ENCODE assay signal across 8 cellular contexts in the genomic region with DNA sequence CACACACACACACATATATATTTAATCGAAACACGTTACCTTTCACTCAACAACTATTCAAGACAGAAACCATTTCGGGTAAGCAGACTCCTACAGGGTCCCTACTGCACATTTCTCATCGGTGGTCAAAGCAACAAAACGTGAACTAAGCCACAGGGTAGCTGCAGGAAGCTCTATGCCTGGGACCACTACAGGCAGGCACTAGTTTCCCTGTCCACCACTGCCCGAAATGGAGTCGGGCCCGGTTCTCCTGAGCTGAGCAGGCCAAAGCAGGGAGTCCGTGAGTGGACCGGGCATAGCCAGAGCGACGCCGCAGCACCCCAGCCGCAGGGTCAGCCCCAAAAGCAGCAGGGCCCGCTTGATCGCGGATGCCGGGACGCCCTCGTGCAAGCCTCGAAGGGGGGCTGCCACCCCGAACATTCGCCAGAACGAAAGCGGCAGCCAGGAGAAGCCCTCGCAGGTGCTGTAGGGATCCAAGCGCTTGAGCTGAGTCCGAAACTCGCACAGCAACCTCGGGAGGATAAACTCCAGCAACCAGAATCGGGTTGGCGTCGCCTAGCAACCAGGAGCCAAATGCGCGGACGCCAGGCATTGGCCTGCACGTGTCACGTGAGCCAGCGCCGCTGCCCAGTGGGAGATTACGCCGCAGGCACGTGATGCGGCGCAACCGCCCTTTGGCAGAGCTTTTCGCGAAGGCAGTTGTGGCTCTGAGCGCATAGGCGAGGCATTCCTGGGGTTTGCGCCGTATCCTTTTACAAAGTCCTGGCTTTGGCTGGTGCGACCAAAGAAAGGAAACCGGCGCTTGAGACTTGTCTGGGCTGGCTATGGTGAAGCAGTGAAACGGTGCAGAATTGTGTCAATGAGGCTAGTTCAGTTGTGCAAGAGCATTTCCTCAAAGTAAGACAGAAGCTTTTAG. TPM values are rescaled to one million over a fixed set of nuclear protein-coding genes. Genes with fewer than 3 reads are reported as not detected.
A peak's percentile ranks its signal among the peaks of the same experiment; 100 is the strongest.
DNase-seq lines count a peak whose midpoint lies in the region; ATAC-seq, FAIRE-seq and TF ChIP-seq lines count a peak whose summit lies in the region.

No MANE protein-coding gene starts in this region.

- WGBS in small intestine, 3 donors = 0 to 3% (median 2%) methylated on average over 56 of the region's 56 CpGs

- FAIRE-seq in small intestine (lab: Jason Lieb, UNC) = no peak

- DNase-seq in NCI-H2171 (lab: John Stamatoyannopoulos, UW) (peak; percentile 98), inferior parietal cortex (ENCODE audit: extremely low spot score) (peak; percentile 97), small intestine (peak; percentile 98)
- DNase-seq in activated CD4-positive, CD25-positive, alpha-beta regulatory T cell treated with anti-CD3 and anti-CD28 coated beads, Interleukin-2, amount 50 U/mL, for 16 hours (ENCODE audit: low read depth, low spot score) = peak; percentile 84
- DNase-seq in central memory CD4-positive, alpha-beta T cell = peak; percentile 91

- H3K36me3 ChIP-seq in small intestine (ENCODE audit: control insufficient read depth in 2 of 2, insufficient read depth in 2 of 2, low read length in 2 of 2) = no peaks in the 10 kb centered on the region

- no peaks in the 10 kb centered on the region for H3K4me1 ChIP-seq in small intestine (ENCODE audit: control insufficient read depth in 2 of 2, insufficient read depth in 1 of 2, low read depth in 1 of 2, low read length in 1 of 2)

- no peaks in the 10 kb centered on the region for H3K27me3 ChIP-seq in small intestine (ENCODE audit: control insufficient read depth in 2 of 2, insufficient read depth in 2 of 2, low read length in 2 of 2)

- H3K27ac ChIP-seq in 22Rv1 (peak overlapping the region; percentile 86), small intestine (ENCODE audit: low read depth in 1 of 2, low read length in 1 of 2) (peak overlapping the region; percentile 76 to 77)

- TF ChIP-seq CTCF in 22Rv1 (IDR thresholded peaks at IDR 0.05) = no peak

- ATAC-seq in GM18508 (IDR thresholded peaks at IDR 0.05; ENCODE audit: insufficient read depth, unreplicated experiment) = peak; percentile 70
- peak; percentile 88 for ATAC-seq in HG03045 (IDR thresholded peaks at IDR 0.05; ENCODE audit: unreplicated experiment)

- peak overlapping the region; percentile 43 to 62 for H3K4me3 ChIP-seq in small intestine (ENCODE audit: low read depth in 1 of 2, low read length in 2 of 2)

- H3K9me3 ChIP-seq in small intestine (ENCODE audit: control insufficient read depth, low read depth) = no peaks in the 10 kb centered on the region

RNA-seq across cellular contexts. Expression of gene DDI2, which starts 13.9 kb away (rescaled TPM):
- polyA plus RNA-seq in small intestine = 10 to 100 TPM in 1 of 3 donors, 1 to 10 TPM in 2; 4.3 to 10.5 (median 8.9) TPM

RNA-seq across cellular contexts. Expression of gene AGMAT, which starts 18.5 kb away (rescaled TPM):
- 10 to 100 TPM; 18.9 to 32.2 (median 22.1) TPM for polyA plus RNA-seq in small intestine

Comparison
In these comparisons a context has a peak if more than half of its experiments do, and no peak if none do; other contexts are left out.
1. Peak in every context shown above with its lines: DNase-seq, ATAC-seq, H3K4me3 ChIP-seq and H3K27ac ChIP-seq.